ENCODE assay signal across 28 cellular contexts in the genomic region with DNA sequence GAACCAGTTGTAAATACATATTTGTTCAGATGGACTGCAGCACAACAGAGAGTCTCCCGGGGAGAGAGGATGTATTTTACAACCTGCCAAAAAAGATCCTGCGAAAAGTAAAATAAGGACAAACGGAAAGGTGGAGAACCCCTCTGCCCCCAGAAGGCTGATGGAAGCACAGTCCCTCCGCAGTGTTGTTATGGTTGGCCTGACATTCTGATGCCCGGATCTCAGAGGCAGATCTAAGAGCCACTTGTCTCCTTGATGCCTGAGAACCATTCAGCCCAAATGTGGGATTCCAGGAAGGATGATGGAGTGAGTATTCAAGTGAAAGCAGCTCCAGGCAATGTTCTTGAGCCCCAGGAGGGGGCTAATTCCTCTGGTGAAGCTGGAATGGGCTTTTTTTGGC.
"Had no signal": no experiment of that assay in that cellular context is flagged by ENCODE, and none has a peak within 500 bp of the region (broad histone marks: within the 10 kb centered on the region; RNA-seq: fewer than 3 reads in every experiment).

No MANE protein-coding gene starts in this region.

- H3K4me3 Mint-ChIP-seq: stimulated activated effector memory CD8-positive, alpha-beta T cell treated with anti-CD3 and anti-CD28 coated beads, Interleukin-12 subunit alpha, Interleukin-12 subunit beta, amount 100 ng/mL, for 72 hours; stimulated activated memory B cell treated with anti-CD40 and anti-IgM and Interleukin-4, amounts not matched to agents 10 μg/mL and 1 μg/mL and 100 μg/mL, for 72 hours; stimulated activated naive B cell treated with anti-CD40 and anti-IgM and Interleukin-4, amounts not matched to agents 10 μg/mL and 1 μg/mL and 100 μg/mL, for 72 hours; stimulated activated naive CD8-positive, alpha-beta T cell treated with anti-CD3 and anti-CD28 coated beads, Interleukin-15, amount 100 ng/mL, for 72 hours; stimulated activated naive CD8-positive, alpha-beta T cell treated with anti-CD3 and anti-CD28 coated beads, Interleukin-15, Interleukin-2, amounts not matched to agents 100 ng/mL and 50 ng/mL, for 24 hours; type B pancreatic cell had no signal

- H3K9me3 Mint-ChIP-seq: stimulated activated naive CD8-positive, alpha-beta T cell treated with anti-CD3 and anti-CD28 coated beads, Interleukin-15, Interleukin-2, amounts not matched to agents 100 ng/mL and 50 ng/mL, for 24 hours; type B pancreatic cell had no signal

- H3K4me3 ChIP-seq: stomach, suprapubic skin, testis, thoracic aorta, thyroid gland, tibial artery, tibial nerve, transverse colon, upper lobe of left lung, upper lobe of right lung, uterus, vagina had no signal

- H3K4me1 Mint-ChIP-seq: stimulated activated effector memory CD8-positive, alpha-beta T cell treated with anti-CD3 and anti-CD28 coated beads, Interleukin-12 subunit alpha, Interleukin-12 subunit beta, amount 100 ng/mL, for 72 hours; stimulated activated memory B cell treated with anti-CD40 and anti-IgM and Interleukin-4, amounts not matched to agents 10 μg/mL and 1 μg/mL and 100 μg/mL, for 72 hours; stimulated activated naive B cell treated with anti-CD40 and anti-IgM and Interleukin-4, amounts not matched to agents 10 μg/mL and 1 μg/mL and 100 μg/mL, for 72 hours; stimulated activated naive CD8-positive, alpha-beta T cell treated with anti-CD3 and anti-CD28 coated beads, Interleukin-15, amount 100 ng/mL, for 72 hours had no signal

- DNase-seq: stimulated activated CD4-positive, alpha-beta T cell treated with anti-CD3 and anti-CD28 coated beads, Interleukin-2, amount 100 ng/mL, for 48 hours; stimulated activated CD4-positive, alpha-beta T cell treated with anti-CD3 and anti-CD28 coated beads, Interleukin-4, amount 100 ng/mL, for 1 hour; stimulated activated CD4-positive, alpha-beta T cell treated with anti-CD3 and anti-CD28 coated beads, Interleukin-4, amount 100 ng/mL, for 24 hours; stimulated activated CD4-positive, alpha-beta T cell treated with anti-CD3 and anti-CD28 coated beads, Interleukin-4, amount 100 ng/mL, for 4 hours; stimulated activated CD8-positive, alpha-beta memory T cell treated with anti-CD3 and anti-CD28 coated beads, Interleukin-4, amount 100 ng/mL, for 48 hours; stimulated activated naive B cell treated with anti-CD40 and anti-IgM and Interleukin-4, amounts not matched to agents 10 μg/mL and 1 μg/mL and 100 μg/mL, for 72 hours; stimulated activated naive CD4-positive, alpha-beta T cell; stimulated activated naive CD4-positive, alpha-beta T cell treated with Interleukin-2 at 50 U/mL for 16 hours; stimulated activated naive CD8-positive, alpha-beta T cell treated with anti-CD3 and anti-CD28 coated beads, Interleukin-15, amount 100 ng/mL, for 72 hours; stimulated activated naive CD8-positive, alpha-beta T cell treated with anti-CD3 and anti-CD28 coated beads, Interleukin-15, Interleukin-2, amounts not matched to agents 100 U/mL and 50 U/mL, for 24 hours; stomach; substantia nigra; testis; thyroid gland; tibial artery; transverse colon; trophoblast cell; upper lobe of left lung; upper lobe of right lung; uterus had no signal

- H3K36me3 ChIP-seq: stomach, suprapubic skin, thoracic aorta, thyroid gland, tibial artery, tibial nerve, transverse colon, upper lobe of left lung, upper lobe of right lung, uterus, vagina had no signal

- H3K27ac Mint-ChIP-seq: stimulated activated effector memory CD8-positive, alpha-beta T cell treated with anti-CD3 and anti-CD28 coated beads, Interleukin-12 subunit alpha, Interleukin-12 subunit beta, amount 100 ng/mL, for 72 hours; stimulated activated memory B cell treated with anti-CD40 and anti-IgM and Interleukin-4, amounts not matched to agents 10 μg/mL and 1 μg/mL and 100 μg/mL, for 72 hours; stimulated activated naive B cell treated with anti-CD40 and anti-IgM and Interleukin-4, amounts not matched to agents 10 μg/mL and 1 μg/mL and 100 μg/mL, for 72 hours; stimulated activated naive CD8-positive, alpha-beta T cell treated with anti-CD3 and anti-CD28 coated beads, Interleukin-15, amount 100 ng/mL, for 72 hours; stimulated activated naive CD8-positive, alpha-beta T cell treated with anti-CD3 and anti-CD28 coated beads, Interleukin-15, Interleukin-2, amounts not matched to agents 100 ng/mL and 50 ng/mL, for 24 hours; type B pancreatic cell had no signal

- H3K9me3 ChIP-seq: suprapubic skin, testis, thoracic aorta, thyroid gland, transverse colon, upper lobe of right lung, uterus, vagina had no signal

- H3K4me1 ChIP-seq: stomach, suprapubic skin, testis, thyroid gland, tibial artery, tibial nerve, transverse colon, upper lobe of left lung, upper lobe of right lung, uterus, vagina had no signal

- H3K27ac ChIP-seq: stomach, suprapubic skin, testis, thoracic aorta, thyroid gland, tibial artery, tibial nerve, transverse colon, upper lobe of left lung, upper lobe of right lung, uterus, vagina had no signal

- H3K27me3 ChIP-seq: stomach, suprapubic skin, testis, thyroid gland, tibial artery, tibial nerve, transverse colon, upper lobe of left lung, upper lobe of right lung, uterus, vagina had no signal

- H3K27me3 Mint-ChIP-seq: stimulated activated memory B cell treated with anti-CD40 and anti-IgM and Interleukin-4, amounts not matched to agents 10 μg/mL and 1 μg/mL and 100 μg/mL, for 72 hours; stimulated activated naive B cell treated with anti-CD40 and anti-IgM and Interleukin-4, amounts not matched to agents 10 μg/mL and 1 μg/mL and 100 μg/mL, for 72 hours; stimulated activated naive CD8-positive, alpha-beta T cell treated with anti-CD3 and anti-CD28 coated beads, Interleukin-15, Interleukin-2, amounts not matched to agents 100 ng/mL and 50 ng/mL, for 24 hours had no signal

- ATAC-seq: stimulated activated effector memory CD8-positive, alpha-beta T cell treated with anti-CD3 and anti-CD28 coated beads, Interleukin-12 subunit alpha, Interleukin-12 subunit beta, amount 100 ng/mL, for 72 hours; stimulated activated memory B cell treated with anti-CD40 and anti-IgM and Interleukin-4, amounts not matched to agents 10 μg/mL and 1 μg/mL and 100 μg/mL, for 72 hours; stimulated activated naive B cell treated with anti-CD40 and anti-IgM and Interleukin-4, amounts not matched to agents 10 μg/mL and 1 μg/mL and 100 μg/mL, for 72 hours; stimulated activated naive CD8-positive, alpha-beta T cell treated with anti-CD3 and anti-CD28 coated beads, Interleukin-15, amount 100 ng/mL, for 72 hours; stimulated activated naive CD8-positive, alpha-beta T cell treated with anti-CD3 and anti-CD28 coated beads, Interleukin-15, Interleukin-2, amounts not matched to agents 100 U/mL and 50 U/mL, for 24 hours; upper lobe of right lung had no signal

- H3K36me3 Mint-ChIP-seq: stimulated activated effector memory CD8-positive, alpha-beta T cell treated with anti-CD3 and anti-CD28 coated beads, Interleukin-12 subunit alpha, Interleukin-12 subunit beta, amount 100 ng/mL, for 72 hours; stimulated activated memory B cell treated with anti-CD40 and anti-IgM and Interleukin-4, amounts not matched to agents 10 μg/mL and 1 μg/mL and 100 μg/mL, for 72 hours; stimulated activated naive B cell treated with anti-CD40 and anti-IgM and Interleukin-4, amounts not matched to agents 10 μg/mL and 1 μg/mL and 100 μg/mL, for 72 hours; type B pancreatic cell had no signal
